19 cellular contexts compared by ENCODE assay signal in the genomic region with DNA sequence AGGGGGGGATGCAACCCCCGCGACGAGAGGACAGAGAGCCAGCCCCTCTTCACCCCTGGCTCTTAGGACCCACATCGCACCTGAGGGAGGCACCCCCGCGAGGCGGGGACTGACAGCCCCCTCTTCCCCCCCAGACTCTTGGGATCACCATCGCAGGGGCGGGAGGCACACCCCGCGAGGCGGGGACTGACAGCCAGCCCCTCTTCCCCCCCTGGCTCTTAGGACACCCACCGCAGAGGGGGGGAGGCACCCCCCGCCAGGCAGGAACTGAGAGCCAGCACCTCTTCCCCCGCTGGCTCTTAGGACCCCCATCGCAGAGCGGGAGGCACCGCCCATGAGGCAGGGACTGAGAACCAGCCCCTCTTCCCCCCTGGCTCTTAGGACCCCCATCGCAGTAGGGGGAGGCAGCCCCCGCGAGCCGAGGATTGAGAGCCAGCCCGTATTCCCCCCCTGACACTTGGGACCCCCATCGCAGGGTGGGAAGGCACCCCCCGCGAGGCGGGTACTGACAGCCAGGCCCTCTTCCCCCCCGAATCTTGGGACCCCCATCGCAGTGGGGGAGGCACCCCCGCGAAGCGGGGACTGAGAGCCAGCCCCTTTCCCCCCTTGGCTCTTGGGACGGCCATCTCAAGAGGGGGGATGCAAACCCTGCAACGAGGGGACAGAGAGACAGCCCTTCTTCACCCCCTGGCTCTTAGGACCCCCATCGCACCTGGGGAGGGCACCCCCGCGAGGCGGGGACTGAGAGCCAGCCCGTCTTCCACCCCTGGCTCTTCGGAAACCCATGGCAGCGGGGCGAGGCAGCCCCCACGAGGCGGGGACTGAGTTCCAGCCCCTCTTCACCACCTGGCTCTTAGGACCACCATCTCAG.
"Had no signal": no experiment of that assay in that cellular context is flagged by ENCODE, and none has a peak within 500 bp of the region (broad histone marks: within the 10 kb centered on the region; RNA-seq: fewer than 3 reads in every experiment).

No MANE protein-coding gene starts in this region.

- H3K27me3 ChIP-seq: heart left ventricle, left lung, neutrophil, ovary, right atrium auricular region, sigmoid colon, tibial artery had no signal

- H3K9me3 ChIP-seq: ovary, right atrium auricular region had no signal

- H3K4me3 Mint-ChIP-seq: central memory CD8-positive, alpha-beta T cell; naive thymus-derived CD4-positive, alpha-beta T cell; nephron progenitor cell; stimulated activated naive B cell treated with anti-CD40 and anti-IgM and Interleukin-4, amounts not matched to agents 10 μg/mL and 1 μg/mL and 100 μg/mL, for 72 hours had no signal

- H3K36me3 ChIP-seq: heart left ventricle, left lung, neutrophil, ovary, right atrium auricular region, sigmoid colon, tibial artery had no signal

- H3K4me1 Mint-ChIP-seq: central memory CD8-positive, alpha-beta T cell; naive thymus-derived CD4-positive, alpha-beta T cell; nephron progenitor cell; stimulated activated naive B cell treated with anti-CD40 and anti-IgM and Interleukin-4, amounts not matched to agents 10 μg/mL and 1 μg/mL and 100 μg/mL, for 72 hours had no signal

- H3K4me3 ChIP-seq: heart left ventricle, left lung, lung, ovary, right atrium auricular region, sigmoid colon, skin epidermis, tibial artery had no signal

- H3K27me3 Mint-ChIP-seq: central memory CD8-positive, alpha-beta T cell; naive thymus-derived CD4-positive, alpha-beta T cell; stimulated activated naive B cell treated with anti-CD40 and anti-IgM and Interleukin-4, amounts not matched to agents 10 μg/mL and 1 μg/mL and 100 μg/mL, for 72 hours had no signal

- DNase-seq: effector memory CD4-positive, alpha-beta T cell; heart left ventricle; hypothalamus; mesendoderm; naive thymus-derived CD4-positive, alpha-beta T cell; nephron progenitor cell; sigmoid colon; stimulated activated CD4-positive, alpha-beta T cell treated with anti-CD3 and anti-CD28 coated beads, Interleukin-2, amount 100 ng/mL, for 24 hours; stimulated activated CD4-positive, alpha-beta T cell treated with anti-CD3 and anti-CD28 coated beads, Interleukin-4, amount 100 ng/mL, for 4 hours; stimulated activated naive B cell treated with anti-CD40 and anti-IgM and Interleukin-4, amounts not matched to agents 10 μg/mL and 1 μg/mL and 100 μg/mL, for 72 hours had no signal

- H3K27ac Mint-ChIP-seq: naive thymus-derived CD4-positive, alpha-beta T cell; nephron progenitor cell; stimulated activated naive B cell treated with anti-CD40 and anti-IgM and Interleukin-4, amounts not matched to agents 10 μg/mL and 1 μg/mL and 100 μg/mL, for 72 hours had no signal

- H3K4me1 ChIP-seq: heart left ventricle, left lung, right atrium auricular region, sigmoid colon, tibial artery had no signal

- ATAC-seq: esophagus mucosa; heart left ventricle; left lung; naive thymus-derived CD4-positive, alpha-beta T cell; stimulated activated naive B cell treated with anti-CD40 and anti-IgM and Interleukin-4, amounts not matched to agents 10 μg/mL and 1 μg/mL and 100 μg/mL, for 72 hours had no signal

- H3K27ac ChIP-seq: heart left ventricle, left lung, neutrophil, ovary, right atrium auricular region, sigmoid colon, skin epidermis, tibial artery had no signal
